In the genomic region with DNA sequence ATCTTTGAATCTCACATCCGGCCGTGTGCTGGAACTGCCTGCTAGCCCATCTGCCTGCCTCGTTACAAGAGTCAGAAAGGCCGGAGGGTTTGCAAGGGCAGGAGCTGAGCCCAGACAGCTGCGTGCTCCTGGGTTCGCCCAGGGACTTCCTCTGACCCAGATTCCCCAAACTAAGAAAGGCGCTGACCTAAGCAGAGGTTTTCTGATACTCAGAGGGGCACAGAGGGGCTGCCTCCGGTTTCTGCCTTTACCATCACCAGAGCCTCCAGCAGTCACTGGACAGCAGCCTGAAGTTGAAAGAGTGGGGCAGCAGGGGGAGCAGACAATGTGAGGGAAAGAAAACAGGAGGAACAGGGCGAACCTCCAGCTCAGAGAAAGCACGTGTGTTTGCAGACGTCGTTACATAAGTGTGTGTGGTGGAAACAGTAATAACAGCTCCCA, we compare ENCODE assay signal across 1 cellular context.
TF ChIP-seq lines count a peak whose summit lies in the region.

No MANE protein-coding gene starts in this region.

TF ChIP-seq in HepG2, 621 proteins besides CTCF, POLR2A, EP300 and RAD21 (continued from another document):
- TF ChIP-seq, protein P1, sequence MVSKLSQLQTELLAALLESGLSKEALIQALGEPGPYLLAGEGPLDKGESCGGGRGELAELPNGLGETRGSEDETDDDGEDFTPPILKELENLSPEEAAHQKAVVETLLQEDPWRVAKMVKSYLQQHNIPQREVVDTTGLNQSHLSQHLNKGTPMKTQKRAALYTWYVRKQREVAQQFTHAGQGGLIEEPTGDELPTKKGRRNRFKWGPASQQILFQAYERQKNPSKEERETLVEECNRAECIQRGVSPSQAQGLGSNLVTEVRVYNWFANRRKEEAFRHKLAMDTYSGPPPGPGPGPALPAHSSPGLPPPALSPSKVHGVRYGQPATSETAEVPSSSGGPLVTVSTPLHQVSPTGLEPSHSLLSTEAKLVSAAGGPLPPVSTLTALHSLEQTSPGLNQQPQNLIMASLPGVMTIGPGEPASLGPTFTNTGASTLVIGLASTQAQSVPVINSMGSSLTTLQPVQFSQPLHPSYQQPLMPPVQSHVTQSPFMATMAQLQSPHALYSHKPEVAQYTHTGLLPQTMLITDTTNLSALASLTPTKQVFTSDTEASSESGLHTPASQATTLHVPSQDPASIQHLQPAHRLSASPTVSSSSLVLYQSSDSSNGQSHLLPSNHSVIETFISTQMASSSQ (IDR thresholded peaks at IDR 0.05; ENCODE audit: low read depth): no peak
- TF ChIP-seq, protein P1 (CRISPR knock-in tag; IDR thresholded peaks at IDR 0.05; ENCODE audit: borderline replicate concordance): no peak
- TF ChIP-seq FOXA1 (IDR thresholded peaks at IDR 0.05) (no peak), FOXA1 (CRISPR knock-in tag; IDR thresholded peaks at IDR 0.05) (0 out of 2 replicates have a peak, but pooled peaks have one; percentile 20), XRCC5 (optimal IDR thresholded peaks at IDR 0.05; ENCODE audit: low read length) (no peak), SAP130 (CRISPR knock-in tag; IDR thresholded peaks at IDR 0.05; ENCODE audit: low read depth) (peak; percentile 30; the same call in 1 of the 2 replicates), ZNF354B (CRISPR knock-in tag; IDR thresholded peaks at IDR 0.05) (no peak), MYC (CRISPR knock-in tag; IDR thresholded peaks at IDR 0.05; ENCODE audit: borderline replicate concordance) (peak; percentile 39; the same call in 1 of the 2 replicates), NR3C1 (CRISPR knock-in tag; IDR thresholded peaks at IDR 0.05) (no peak), SMC3 (IDR thresholded peaks at IDR 0.05; ENCODE audit: low read length) (peak; percentile 34; the same call in 1 of the 2 replicates), BHLHE40 (IDR thresholded peaks at IDR 0.05; ENCODE audit: low read length) (peak; percentile 58), RNF2 (conservative IDR thresholded peaks at IDR 0.05; ENCODE audit: low read depth) (no peak), ZNF747 (CRISPR knock-in tag; IDR thresholded peaks at IDR 0.05; ENCODE audit: borderline replicate concordance) (no peak), MED13 (CRISPR knock-in tag; IDR thresholded peaks at IDR 0.05) (no peak), CENPT (CRISPR knock-in tag; IDR thresholded peaks at IDR 0.05; ENCODE audit: low read depth) (no peak), ARNTL (CRISPR knock-in tag; IDR thresholded peaks at IDR 0.05) (peak; percentile 97), ZNF235 (CRISPR knock-in tag; IDR thresholded peaks at IDR 0.05; ENCODE audit: borderline replicate concordance) (no peak), NFATC3 (CRISPR knock-in tag; IDR thresholded peaks at IDR 0.05) (no peak), ATM (IDR thresholded peaks at IDR 0.05; ENCODE audit: borderline replicate concordance) (no peak), MXI1 (IDR thresholded peaks at IDR 0.05; ENCODE audit: borderline replicate concordance, low read depth, low read length) (no peak), MIXL1 (CRISPR knock-in tag; IDR thresholded peaks at IDR 0.05) (no peak), ZNF709 (CRISPR knock-in tag; IDR thresholded peaks at IDR 0.05) (no peak), STAG1 (CRISPR knock-in tag; IDR thresholded peaks at IDR 0.05) (peak; percentile 33; the same call in 1 of the 2 replicates)
- TF ChIP-seq, protein P2, sequence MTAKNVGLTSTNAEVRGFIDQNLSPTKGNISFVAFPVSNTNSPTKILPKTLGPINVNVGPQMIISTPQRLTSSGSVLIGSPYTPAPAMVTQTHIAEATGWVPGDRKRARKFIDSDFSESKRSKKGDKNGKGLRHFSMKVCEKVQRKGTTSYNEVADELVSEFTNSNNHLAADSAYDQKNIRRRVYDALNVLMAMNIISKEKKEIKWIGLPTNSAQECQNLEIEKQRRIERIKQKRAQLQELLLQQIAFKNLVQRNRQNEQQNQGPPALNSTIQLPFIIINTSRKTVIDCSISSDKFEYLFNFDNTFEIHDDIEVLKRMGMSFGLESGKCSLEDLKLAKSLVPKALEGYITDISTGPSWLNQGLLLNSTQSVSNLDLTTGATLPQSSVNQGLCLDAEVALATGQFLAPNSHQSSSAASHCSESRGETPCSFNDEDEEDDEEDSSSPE (CRISPR knock-in tag; IDR thresholded peaks at IDR 0.05): peak; percentile 46; the same call in 1 of the 2 replicates
- TF ChIP-seq, protein P3, sequence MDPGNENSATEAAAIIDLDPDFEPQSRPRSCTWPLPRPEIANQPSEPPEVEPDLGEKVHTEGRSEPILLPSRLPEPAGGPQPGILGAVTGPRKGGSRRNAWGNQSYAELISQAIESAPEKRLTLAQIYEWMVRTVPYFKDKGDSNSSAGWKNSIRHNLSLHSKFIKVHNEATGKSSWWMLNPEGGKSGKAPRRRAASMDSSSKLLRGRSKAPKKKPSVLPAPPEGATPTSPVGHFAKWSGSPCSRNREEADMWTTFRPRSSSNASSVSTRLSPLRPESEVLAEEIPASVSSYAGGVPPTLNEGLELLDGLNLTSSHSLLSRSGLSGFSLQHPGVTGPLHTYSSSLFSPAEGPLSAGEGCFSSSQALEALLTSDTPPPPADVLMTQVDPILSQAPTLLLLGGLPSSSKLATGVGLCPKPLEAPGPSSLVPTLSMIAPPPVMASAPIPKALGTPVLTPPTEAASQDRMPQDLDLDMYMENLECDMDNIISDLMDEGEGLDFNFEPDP (CRISPR knock-in tag; conservative IDR thresholded peaks at IDR 0.05): no peak
- TF ChIP-seq, protein P4, sequence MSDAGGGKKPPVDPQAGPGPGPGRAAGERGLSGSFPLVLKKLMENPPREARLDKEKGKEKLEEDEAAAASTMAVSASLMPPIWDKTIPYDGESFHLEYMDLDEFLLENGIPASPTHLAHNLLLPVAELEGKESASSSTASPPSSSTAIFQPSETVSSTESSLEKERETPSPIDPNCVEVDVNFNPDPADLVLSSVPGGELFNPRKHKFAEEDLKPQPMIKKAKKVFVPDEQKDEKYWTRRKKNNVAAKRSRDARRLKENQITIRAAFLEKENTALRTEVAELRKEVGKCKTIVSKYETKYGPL (CRISPR knock-in tag; IDR thresholded peaks at IDR 0.05): peak; percentile 81; the same call in 1 of the 2 replicates
- TF ChIP-seq, protein P5, sequence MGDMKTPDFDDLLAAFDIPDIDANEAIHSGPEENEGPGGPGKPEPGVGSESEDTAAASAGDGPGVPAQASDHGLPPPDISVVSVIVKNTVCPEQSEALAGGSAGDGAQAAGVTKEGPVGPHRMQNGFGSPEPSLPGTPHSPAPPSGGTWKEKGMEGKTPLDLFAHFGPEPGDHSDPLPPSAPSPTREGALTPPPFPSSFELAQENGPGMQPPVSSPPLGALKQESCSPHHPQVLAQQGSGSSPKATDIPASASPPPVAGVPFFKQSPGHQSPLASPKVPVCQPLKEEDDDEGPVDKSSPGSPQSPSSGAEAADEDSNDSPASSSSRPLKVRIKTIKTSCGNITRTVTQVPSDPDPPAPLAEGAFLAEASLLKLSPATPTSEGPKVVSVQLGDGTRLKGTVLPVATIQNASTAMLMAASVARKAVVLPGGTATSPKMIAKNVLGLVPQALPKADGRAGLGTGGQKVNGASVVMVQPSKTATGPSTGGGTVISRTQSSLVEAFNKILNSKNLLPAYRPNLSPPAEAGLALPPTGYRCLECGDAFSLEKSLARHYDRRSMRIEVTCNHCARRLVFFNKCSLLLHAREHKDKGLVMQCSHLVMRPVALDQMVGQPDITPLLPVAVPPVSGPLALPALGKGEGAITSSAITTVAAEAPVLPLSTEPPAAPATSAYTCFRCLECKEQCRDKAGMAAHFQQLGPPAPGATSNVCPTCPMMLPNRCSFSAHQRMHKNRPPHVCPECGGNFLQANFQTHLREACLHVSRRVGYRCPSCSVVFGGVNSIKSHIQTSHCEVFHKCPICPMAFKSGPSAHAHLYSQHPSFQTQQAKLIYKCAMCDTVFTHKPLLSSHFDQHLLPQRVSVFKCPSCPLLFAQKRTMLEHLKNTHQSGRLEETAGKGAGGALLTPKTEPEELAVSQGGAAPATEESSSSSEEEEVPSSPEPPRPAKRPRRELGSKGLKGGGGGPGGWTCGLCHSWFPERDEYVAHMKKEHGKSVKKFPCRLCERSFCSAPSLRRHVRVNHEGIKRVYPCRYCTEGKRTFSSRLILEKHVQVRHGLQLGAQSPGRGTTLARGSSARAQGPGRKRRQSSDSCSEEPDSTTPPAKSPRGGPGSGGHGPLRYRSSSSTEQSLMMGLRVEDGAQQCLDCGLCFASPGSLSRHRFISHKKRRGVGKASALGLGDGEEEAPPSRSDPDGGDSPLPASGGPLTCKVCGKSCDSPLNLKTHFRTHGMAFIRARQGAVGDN (CRISPR knock-in tag; IDR thresholded peaks at IDR 0.05): peak; percentile 18; the same call in 1 of the 2 replicates
- TF ChIP-seq, protein P6, sequence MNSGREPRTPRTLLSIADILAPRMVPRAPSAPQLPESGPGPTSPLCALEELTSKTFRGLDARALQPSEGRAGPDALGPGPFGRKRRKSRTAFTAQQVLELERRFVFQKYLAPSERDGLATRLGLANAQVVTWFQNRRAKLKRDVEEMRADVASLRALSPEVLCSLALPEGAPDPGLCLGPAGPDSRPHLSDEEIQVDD (CRISPR knock-in tag; IDR thresholded peaks at IDR 0.05; ENCODE audit: borderline replicate concordance): no peak
- TF ChIP-seq, protein P7, sequence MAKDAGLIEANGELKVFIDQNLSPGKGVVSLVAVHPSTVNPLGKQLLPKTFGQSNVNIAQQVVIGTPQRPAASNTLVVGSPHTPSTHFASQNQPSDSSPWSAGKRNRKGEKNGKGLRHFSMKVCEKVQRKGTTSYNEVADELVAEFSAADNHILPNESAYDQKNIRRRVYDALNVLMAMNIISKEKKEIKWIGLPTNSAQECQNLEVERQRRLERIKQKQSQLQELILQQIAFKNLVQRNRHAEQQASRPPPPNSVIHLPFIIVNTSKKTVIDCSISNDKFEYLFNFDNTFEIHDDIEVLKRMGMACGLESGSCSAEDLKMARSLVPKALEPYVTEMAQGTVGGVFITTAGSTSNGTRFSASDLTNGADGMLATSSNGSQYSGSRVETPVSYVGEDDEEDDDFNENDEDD (CRISPR knock-in tag; IDR thresholded peaks at IDR 0.05; ENCODE audit: borderline replicate concordance): peak; percentile 35; the same call in 1 of the 2 replicates
- TF ChIP-seq, protein P8, sequence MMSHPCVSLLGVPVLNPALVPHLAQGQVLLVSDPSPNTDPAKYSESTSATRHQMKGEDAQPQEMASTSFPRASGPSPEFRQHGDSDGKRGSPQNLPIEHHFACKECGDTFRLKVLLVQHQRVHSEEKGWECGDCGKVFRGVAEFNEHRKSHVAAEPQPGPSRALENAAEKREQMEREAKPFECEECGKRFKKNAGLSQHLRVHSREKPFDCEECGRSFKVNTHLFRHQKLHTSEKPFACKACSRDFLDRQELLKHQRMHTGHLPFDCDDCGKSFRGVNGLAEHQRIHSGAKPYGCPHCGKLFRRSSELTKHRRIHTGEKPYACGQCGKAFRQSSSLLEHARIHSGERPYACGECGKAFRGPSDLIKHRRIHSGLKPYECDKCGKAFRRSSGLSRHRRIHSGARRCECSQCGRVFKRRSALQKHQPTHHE (CRISPR knock-in tag; IDR thresholded peaks at IDR 0.05; ENCODE audit: borderline replicate concordance): no peak
TF ChIP-seq in HepG2: peak in this region for 18.
